ENCODE assay signal across 8 cellular contexts in the genomic region with DNA sequence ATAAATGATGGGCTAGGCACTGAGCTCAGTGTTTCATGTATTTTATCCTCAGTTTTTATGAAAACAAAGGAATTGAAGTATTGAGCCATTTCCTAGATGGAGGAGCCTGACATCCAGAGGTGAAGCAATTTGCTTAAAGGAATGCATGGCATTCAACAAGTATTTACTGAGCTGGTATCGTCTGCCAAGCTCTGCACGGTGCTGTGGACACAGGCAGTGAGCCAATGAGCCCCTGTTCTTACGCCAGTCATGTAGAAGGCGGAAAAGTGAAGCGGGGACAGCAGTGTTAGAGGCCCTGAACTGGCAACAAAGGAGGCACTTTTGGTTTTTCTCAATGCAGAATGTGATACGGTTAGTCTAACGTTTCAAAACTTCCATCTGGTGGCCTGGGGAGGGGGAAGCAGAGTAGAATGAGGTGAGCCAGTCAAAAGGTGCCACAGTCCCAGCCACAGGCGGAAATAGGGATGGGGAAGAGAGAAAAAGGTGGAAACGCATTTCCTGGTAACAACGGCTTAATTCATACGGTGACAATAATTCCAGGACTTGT.
DNase-seq lines count a peak whose midpoint lies in the region; ATAC-seq and TF ChIP-seq lines count a peak whose summit lies in the region.

No MANE protein-coding gene starts in this region.

- H3K4me3 Mint-ChIP-seq in progenitor cell of endocrine pancreas (ENCODE audit: low read depth) = no peak overlapping the region

- H3K36me3 ChIP-seq in RWPE2 (ENCODE audit: low read depth) = peaks cover 60% of the 10 kb centered on the region

- no peak overlapping the region for H3K4me3 ChIP-seq in RWPE2 (ENCODE audit: severe bottlenecking)
- no peak overlapping the region for H3K4me3 ChIP-seq in foreskin fibroblast (ENCODE audit: low read depth in 1 of 2, low read length in 2 of 2)

- peak overlapping the region; percentile 92 for H3K27ac ChIP-seq in RWPE2 (ENCODE audit: poor library complexity, severe bottlenecking)

- H3K36me3 Mint-ChIP-seq in progenitor cell of endocrine pancreas (ENCODE audit: insufficient read depth) = peaks cover 17% of the 10 kb centered on the region

- ATAC-seq in RWPE2 (ENCODE audit: low read depth) (peak; percentile 93), GM21528 (IDR thresholded peaks at IDR 0.05; ENCODE audit: low FRiP score, unreplicated experiment) (no peak), HG03565 (IDR thresholded peaks at IDR 0.05; ENCODE audit: unreplicated experiment) (no peak)

- DNase-seq in ELF-1 (ENCODE audit: low read depth, low spot score) (peak; percentile 43), RWPE2 (ENCODE audit: low spot score) (peak; percentile 91), foreskin fibroblast (peak; percentile 77 to 78), progenitor cell of endocrine pancreas (ENCODE audit: low spot score, unreplicated experiment) (no peak), GOT3 (lab: John Stamatoyannopoulos, UW) (no peak)
- no peak for DNase-seq in activated T-cell treated with anti-CD3 and anti-CD28 coated beads, Interleukin-2, amount 50 U/mL, for 48 hours

- TF ChIP-seq CTCF in RWPE2 (IDR thresholded peaks at IDR 0.05; ENCODE audit: poor library complexity, severe bottlenecking) (no peak), foreskin fibroblast (IDR thresholded peaks at IDR 0.05; ENCODE audit: low read depth, low read length) (no peak), progenitor cell of endocrine pancreas (IDR thresholded peaks at IDR 0.05; ENCODE audit: unreplicated experiment) (no peak)

- H3K4me1 Mint-ChIP-seq in progenitor cell of endocrine pancreas (ENCODE audit: low read depth) = peaks cover 39% of the 10 kb centered on the region

- no peaks in the 10 kb centered on the region for H3K27me3 ChIP-seq in RWPE2 (ENCODE audit: insufficient read depth, poor library complexity, severe bottlenecking)

- no peaks in the 10 kb centered on the region for H3K27me3 Mint-ChIP-seq in progenitor cell of endocrine pancreas

- H3K27ac Mint-ChIP-seq in progenitor cell of endocrine pancreas = peak overlapping the region; percentile 94

- H3K4me1 ChIP-seq in RWPE2 (ENCODE audit: insufficient read depth, poor library complexity, severe bottlenecking) = peaks cover 26% of the 10 kb centered on the region

- H3K9me3 ChIP-seq in RWPE2 (ENCODE audit: severe bottlenecking) = peaks cover 10% of the 10 kb centered on the region

- no peaks in the 10 kb centered on the region for H3K9me3 Mint-ChIP-seq in progenitor cell of endocrine pancreas (ENCODE audit: low read depth)

Comparison
In these comparisons a context has a peak if more than half of its experiments do, and no peak if none do; other contexts are left out.
1. DNase-seq: peak in ELF-1 (single experiment), RWPE2 (single experiment) and foreskin fibroblast (2 of 2); none in progenitor cell of endocrine pancreas (single experiment), GOT3 (single experiment) and activated T-cell treated with anti-CD3 and anti-CD28 coated beads, Interleukin-2, amount 50 U/mL, for 48 hours (0 of 2).